ENCODE assay signal across 18 cellular contexts in genomic region chr17:75824050-75824552, GRCh38.
"Had no signal": no experiment of that assay in that cellular context is flagged by ENCODE, and none has a peak within 500 bp of the region (broad histone marks: within the 10 kb centered on the region; RNA-seq: fewer than 3 reads in every experiment).

No MANE protein-coding gene starts in this region.

- H3K27me3 ChIP-seq: brain microvascular endothelial cell, esophagus muscularis mucosa, gastroesophageal sphincter, heart left ventricle, sigmoid colon, tibial nerve, uterus had no signal

- H3K27ac ChIP-seq: brain microvascular endothelial cell, WERI-Rb-1 had no signal

- H3K36me3 ChIP-seq: uterus had no signal

- ATAC-seq: activated T-helper 17 cell treated with anti-CD3 and anti-CD28 coated beads, Interleukin-2, amount 50 U/mL, for 72 hours; gastroesophageal sphincter; heart left ventricle; natural killer cell; stimulated activated naive CD8-positive, alpha-beta T cell treated with anti-CD3 and anti-CD28 coated beads, Interleukin-15, Interleukin-2, amounts not matched to agents 100 U/mL and 50 U/mL, for 24 hours had no signal

- H3K4me3 ChIP-seq: esophagus muscularis mucosa, gastroesophageal sphincter, heart left ventricle, sigmoid colon, tibial nerve, uterus had no signal

- H3K9me3 ChIP-seq: esophagus muscularis mucosa, gastroesophageal sphincter, heart left ventricle, sigmoid colon, tibial nerve, uterus had no signal

- DNase-seq: activated CD4-positive, alpha-beta memory T cell treated with anti-CD3 and anti-CD28 coated beads for 36 hours; activated naive CD4-positive, alpha-beta T cell; activated T-cell treated with anti-CD3 and anti-CD28 coated beads for 4 hours; anterior cingulate cortex; brain microvascular endothelial cell; effector CD8-positive, alpha-beta T cell; kidney glomerular epithelial cell; natural killer cell; nucleus accumbens; sigmoid colon; stimulated activated naive CD8-positive, alpha-beta T cell treated with anti-CD3 and anti-CD28 coated beads, Interleukin-15, Interleukin-2, amounts not matched to agents 100 U/mL and 50 U/mL, for 24 hours; uterus had no signal
